ENCODE assay signal across 15 cellular contexts in genomic region chr20:61628901-61629300, GRCh38.
DNase-seq lines count a peak whose midpoint lies in the region; ATAC-seq, FAIRE-seq and TF ChIP-seq lines count a peak whose summit lies in the region.
"Had no signal": no experiment of that assay in that cellular context is flagged by ENCODE, and none has a peak within 500 bp of the region (broad histone marks: within the 10 kb centered on the region; RNA-seq: fewer than 3 reads in every experiment).

No MANE protein-coding gene starts in this region.

- H3K4ac ChIP-seq in neuronal stem cell (ENCODE audit: low read length): no peak overlapping the region

- H3K79me1 ChIP-seq in neuronal stem cell (ENCODE audit: low read depth, low read length): peaks cover 2% of the 10 kb centered on the region

- no peak overlapping the region for H2BK5ac ChIP-seq in neuronal stem cell (ENCODE audit: low read length)

- H3K23ac ChIP-seq in neuronal stem cell (ENCODE audit: low read depth, low read length, poor library complexity): peak overlapping the region; percentile 2

- H3K4me1 ChIP-seq in neuronal stem cell (ENCODE audit: control insufficient read depth in 2 of 2, insufficient read depth in 1 of 2, low read depth in 1 of 2, low read length in 2 of 2) (peaks cover 9 to 16% of the 10 kb centered on the region in 2 donors), tibial artery (no peaks in the 10 kb centered on the region)
- H3K4me1 ChIP-seq: ascending aorta, tibial nerve had no signal

- no peak overlapping the region for H2BK15ac ChIP-seq in neuronal stem cell (ENCODE audit: low read length)

- no peak overlapping the region for H3K4me2 ChIP-seq in neuronal stem cell (ENCODE audit: insufficient read depth, low read length, poor library complexity, severe bottlenecking)
- H3K4me2 ChIP-seq: smooth muscle cell had no signal

- no peak overlapping the region for H3K4me3 ChIP-seq in bronchial epithelial cell (ENCODE audit: low read depth, low read length)
- H3K4me3 ChIP-seq in neuronal stem cell (ENCODE audit: low read length in 2 of 2): no peak overlapping the region
- H3K4me3 ChIP-seq in tibial artery: no peak overlapping the region
- H3K4me3 ChIP-seq: ascending aorta, smooth muscle cell, tibial nerve had no signal

- H3K27ac ChIP-seq in neuronal stem cell (replicated peaks; ENCODE audit: low read length): no peak overlapping the region
- no peak overlapping the region for H3K27ac ChIP-seq in tibial artery
- H3K27ac ChIP-seq: 22Rv1, ascending aorta, tibial nerve had no signal

- H2AK5ac ChIP-seq in neuronal stem cell (ENCODE audit: low read depth, low read length): peak overlapping the region; percentile 36

- peak overlapping the region; percentile 73 for H2AFZ ChIP-seq in neuronal stem cell (ENCODE audit: low read length)

- ATAC-seq in GM19023 (IDR thresholded peaks at IDR 0.05; ENCODE audit: unreplicated experiment) (no peak), HG02981 (IDR thresholded peaks at IDR 0.05; ENCODE audit: unreplicated experiment) (no peak)

- no peak overlapping the region for H4K91ac ChIP-seq in neuronal stem cell (ENCODE audit: low read depth, low read length, poor library complexity)

- H4K8ac ChIP-seq in neuronal stem cell (ENCODE audit: low read depth, low read length): no peak overlapping the region

- intact Hi-C loops in tibial artery (cut with DNase I; ENCODE audit: low total_unique reads): no loop called here

- no CpG with 5 or more reads among the region's 13 CpGs for WGBS in neuronal stem cell (ENCODE audit: extremely low coverage in 2 of 2, insufficient read length in 2 of 2, insufficient replicate concordance in 1 of 2), 2 donors

- H2BK12ac ChIP-seq in neuronal stem cell (ENCODE audit: low read length): no peak overlapping the region

- no peaks in the 10 kb centered on the region for H3K27me3 ChIP-seq in bronchial epithelial cell (ENCODE audit: control insufficient read depth, insufficient read depth, low read length)
- no peaks in the 10 kb centered on the region for H3K27me3 ChIP-seq in neuronal stem cell (ENCODE audit: control insufficient read depth in 3 of 3, insufficient read depth in 3 of 3, low read depth in 1 of 3, low read length in 3 of 3)
- H3K27me3 ChIP-seq in tibial artery: peaks cover 0 to 17% of the 10 kb centered on the region in 2 donors
- H3K27me3 ChIP-seq: ascending aorta, tibial nerve had no signal

- DNase-seq in DMS153 (lab: John Stamatoyannopoulos, UW) (peak; percentile 23), DMS153 treated with DMSO at 0.1 percent for 48 hours (lab: John Stamatoyannopoulos, UW; ENCODE audit: unreplicated experiment) (no peak), HTR-8/SVneo (ENCODE audit: insufficient read length, low spot score) (no peak), bronchial epithelial cell (ENCODE audit: low read depth) (peak; percentile 7), neuronal stem cell (ENCODE audit: low spot score) (no peak), tibial artery (no peak)
- DNase-seq: activated CD4-positive, CD25-positive, alpha-beta regulatory T cell treated with anti-CD3 and anti-CD28 coated beads, Interleukin-2, amount 50 U/mL, for 72 hours; SIG-M5; T-helper 9 cell had no signal

- H3K18ac ChIP-seq in neuronal stem cell (ENCODE audit: low read length): peak overlapping the region; percentile 33

- H3K36me3 ChIP-seq in bronchial epithelial cell (ENCODE audit: control insufficient read depth, insufficient read depth, low read length) (no peaks in the 10 kb centered on the region), neuronal stem cell (replicated peaks in 1 of 2; ENCODE audit: control insufficient read depth in 2 of 2, insufficient read depth in 2 of 2, low read length in 2 of 2) (peaks cover 0 to 1% of the 10 kb centered on the region in 2 donors), tibial artery (no peaks in the 10 kb centered on the region)
- H3K36me3 ChIP-seq: ascending aorta, tibial nerve had no signal

- H3K14ac ChIP-seq in neuronal stem cell (ENCODE audit: low read length): peak overlapping the region; percentile 63

- no peak for TF ChIP-seq CTCF in bronchial epithelial cell (IDR thresholded peaks at IDR 0.05; ENCODE audit: insufficient read depth, low read length, severe bottlenecking)
- TF ChIP-seq CTCF in tibial artery (IDR thresholded peaks at IDR 0.05): no peak

- no peak overlapping the region for H2BK120ac ChIP-seq in neuronal stem cell (ENCODE audit: low read depth, low read length)

- FAIRE-seq in HTR-8/SVneo (lab: Jason Lieb, UNC) (peak; percentile 52), bronchial epithelial cell (lab: Jason Lieb, UNC) (no peak)

- no peak overlapping the region for H3K9ac ChIP-seq in neuronal stem cell (ENCODE audit: low read depth, low read length, poor library complexity)

- H3K9me3 ChIP-seq in neuronal stem cell (replicated peaks in 1 of 2; ENCODE audit: control insufficient read depth in 2 of 2, insufficient read depth in 1 of 2, low read depth in 1 of 2, low read length in 2 of 2): no peaks in the 10 kb centered on the region
- no peaks in the 10 kb centered on the region for H3K9me3 ChIP-seq in tibial artery
- H3K9me3 ChIP-seq: ascending aorta, tibial nerve had no signal

Comparison
In these comparisons a context has a peak if more than half of its experiments do, and no peak if none do; other contexts are left out.
1. DNase-seq: peak in DMS153 (single experiment) and bronchial epithelial cell (single experiment); none in DMS153 treated with DMSO at 0.1 percent for 48 hours (single experiment), HTR-8/SVneo (single experiment), neuronal stem cell (single experiment) and tibial artery (0 of 2).